ENCODE assay signal across 16 cellular contexts in the genomic region with DNA sequence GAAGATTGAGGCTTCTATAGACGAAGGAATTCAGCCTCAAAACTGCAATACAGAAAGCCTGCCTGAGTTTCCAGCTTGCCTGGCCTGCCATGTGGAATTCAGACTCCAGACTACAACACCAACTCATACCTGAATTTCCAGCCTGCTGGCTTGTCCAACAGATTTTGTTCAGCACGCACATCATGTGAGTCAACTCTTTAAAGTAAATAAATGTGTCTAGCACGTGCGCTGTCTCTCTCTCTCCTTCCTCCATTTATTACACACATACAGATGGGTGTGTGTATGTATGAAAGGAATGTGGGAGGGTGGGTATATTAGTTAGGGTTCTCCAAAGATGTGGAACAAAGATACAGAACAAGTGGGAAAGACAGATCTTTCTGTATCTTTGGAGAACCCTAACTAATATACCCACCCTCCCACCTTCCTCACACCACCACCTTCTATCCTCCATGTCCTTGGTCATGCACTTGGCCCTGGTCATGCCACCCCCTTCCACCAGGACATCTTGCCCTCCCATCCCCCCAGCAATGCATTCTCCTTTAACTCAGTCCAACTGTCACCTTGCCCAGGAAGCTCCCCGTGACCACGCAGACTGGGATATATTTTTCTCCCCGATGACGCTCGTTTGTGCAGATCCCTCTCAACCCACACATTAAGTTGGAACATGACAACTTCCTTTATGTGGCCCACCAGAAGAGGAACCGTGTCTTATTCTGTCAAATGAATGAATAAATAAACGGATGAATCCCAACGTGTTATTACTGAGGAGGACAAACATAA.
DNase-seq lines count a peak whose midpoint lies in the region; ATAC-seq and TF ChIP-seq lines count a peak whose summit lies in the region.
"Had no signal": no experiment of that assay in that cellular context is flagged by ENCODE, and none has a peak within 500 bp of the region (broad histone marks: within the 10 kb centered on the region; RNA-seq: fewer than 3 reads in every experiment).

No MANE protein-coding gene starts in this region.

- H3K36me3 ChIP-seq in fibroblast of lung (ENCODE audit: control insufficient read depth, insufficient read depth, low read length) (no peaks in the 10 kb centered on the region), smooth muscle cell (ENCODE audit: low read depth) (no peaks in the 10 kb centered on the region), adrenal gland (replicated peaks in 1 of 2) (no peaks in the 10 kb centered on the region), upper lobe of left lung (no peaks in the 10 kb centered on the region)
- H3K36me3 ChIP-seq: HAP-1, transverse colon had no signal

- H3K4me3 ChIP-seq in fibroblast of lung (replicated peaks in 1 of 4; ENCODE audit: control extremely low read depth in 1 of 4, insufficient read depth in 1 of 4, low read depth in 3 of 4, low read length in 4 of 4) (no peak overlapping the region), smooth muscle cell (no peak overlapping the region), adrenal gland (no peak overlapping the region), upper lobe of left lung (no peak overlapping the region)
- H3K4me3 ChIP-seq: HAP-1, transverse colon had no signal

- DNase-seq in NCI-H2081 (lab: John Stamatoyannopoulos, UW) (peak; percentile 77 to 90), NCI-H2081 treated with DMSO at 0.1 percent for 48 hours (lab: John Stamatoyannopoulos, UW) (no peak), RWPE1 (ENCODE audit: low spot score) (peak; percentile 44), fibroblast of lung (ENCODE audit: low read depth in 2 of 2) (peak; percentile 78 to 86), smooth muscle cell (lab: John Stamatoyannopoulos, UW; ENCODE audit: unreplicated experiment) (no peak), adrenal gland (no peak), endothelial cell (ENCODE audit: low spot score) (no peak), upper lobe of left lung (no peak)
- DNase-seq: 8988T; activated naive CD4-positive, alpha-beta T cell; DMS79; KBM-7; NCI-H2029 treated with DMSO at 0.1 percent for 48 hours; transverse colon had no signal

- ATAC-seq in upper lobe of left lung (ENCODE audit: low FRiP score in 2 of 2), result no peak

- peaks cover 22% of the 10 kb centered on the region for H3K4me1 Mint-ChIP-seq in endothelial cell (ENCODE audit: unreplicated experiment)

- H3F3A ChIP-seq in smooth muscle cell (ENCODE audit: low read depth), result peaks cover 14% of the 10 kb centered on the region

- no peak for TF ChIP-seq POLR2A in adrenal gland (IDR thresholded peaks at IDR 0.05)
- no peak for TF ChIP-seq POLR2A in upper lobe of left lung (IDR thresholded peaks at IDR 0.05)

- no peaks in the 10 kb centered on the region for H3K27me3 ChIP-seq in fibroblast of lung (ENCODE audit: control insufficient read depth, insufficient read depth, low read length)
- no peaks in the 10 kb centered on the region for H3K27me3 ChIP-seq in smooth muscle cell (ENCODE audit: low read depth)
- no peaks in the 10 kb centered on the region for H3K27me3 ChIP-seq in adrenal gland
- H3K27me3 ChIP-seq in upper lobe of left lung, result no peaks in the 10 kb centered on the region
- H3K27me3 ChIP-seq: transverse colon had no signal

- H3K9me3 Mint-ChIP-seq in endothelial cell (ENCODE audit: unreplicated experiment), result no peaks in the 10 kb centered on the region

- no peak overlapping the region for H2AFZ ChIP-seq in fibroblast of lung (ENCODE audit: low read length)
- no peak overlapping the region for H2AFZ ChIP-seq in smooth muscle cell (ENCODE audit: low read depth)

- intact Hi-C loops in adrenal gland (cut with DNase I), result no loop called here

- TF ChIP-seq EP300 in upper lobe of left lung (IDR thresholded peaks at IDR 0.05), result no peak

- H4K20me1 ChIP-seq in fibroblast of lung (ENCODE audit: control insufficient read depth, extremely low read depth, insufficient read depth, low read length), result no peaks in the 10 kb centered on the region
- H4K20me1 ChIP-seq in smooth muscle cell (ENCODE audit: low read depth), result no peaks in the 10 kb centered on the region

- H3K4me2 ChIP-seq in fibroblast of lung (ENCODE audit: extremely low read depth, insufficient read depth, low read length), result peak overlapping the region; percentile 72
- peak overlapping the region; percentile 22 for H3K4me2 ChIP-seq in smooth muscle cell

- no peak overlapping the region for H3K27ac ChIP-seq in RWPE1
- H3K27ac ChIP-seq in fibroblast of lung (ENCODE audit: insufficient read depth, low read length), result peak overlapping the region; percentile 74
- H3K27ac ChIP-seq in smooth muscle cell (ENCODE audit: low read depth), result peak overlapping the region; percentile 88
- no peak overlapping the region for H3K27ac ChIP-seq in adrenal gland
- no peak overlapping the region for H3K27ac ChIP-seq in upper lobe of left lung
- H3K27ac ChIP-seq: transverse colon had no signal

- WGBS in smooth muscle cell (ENCODE audit: low lambda C conversion rate), result 41% methylated on average over 12 of the region's 12 CpGs
- WGBS in adrenal gland, 4 donors, result 57 to 64% (median 60%) methylated on average over 12 of the region's 12 CpGs
- WGBS in upper lobe of left lung, 2 donors, result 48 to 59% methylated on average over 12 of the region's 12 CpGs

- CTCF ChIA-PET in RWPE1 (lab: Yijun Ruan, JAX), result no interaction called here

- no peak overlapping the region for H3K27ac Mint-ChIP-seq in endothelial cell (ENCODE audit: unreplicated experiment)
- H3K27ac Mint-ChIP-seq: T-helper 1 cell treated with Interleukin-12 subunit alpha and Interleukin-12 subunit beta and Interleukin-4 antibody, amounts not matched to agents 30 μg/mL and 1 μg/mL, for 36 hours had no signal

- H3K9me3 ChIP-seq in fibroblast of lung (ENCODE audit: control insufficient read depth, insufficient read depth, low read depth, low read length), result no peaks in the 10 kb centered on the region
- no peaks in the 10 kb centered on the region for H3K9me3 ChIP-seq in smooth muscle cell (replicated peaks; ENCODE audit: low read depth)
- no peaks in the 10 kb centered on the region for H3K9me3 ChIP-seq in adrenal gland (replicated peaks in 1 of 3)
- no peaks in the 10 kb centered on the region for H3K9me3 ChIP-seq in upper lobe of left lung
- H3K9me3 ChIP-seq: HAP-1, transverse colon had no signal

- H3K36me3 Mint-ChIP-seq in endothelial cell (ENCODE audit: low read depth, unreplicated experiment), result no peaks in the 10 kb centered on the region

- H3K4me3 Mint-ChIP-seq in endothelial cell (ENCODE audit: unreplicated experiment), result no peak overlapping the region
- H3K4me3 Mint-ChIP-seq: T-helper 1 cell treated with Interleukin-12 subunit alpha and Interleukin-12 subunit beta and Interleukin-4 antibody, amounts not matched to agents 30 μg/mL and 1 μg/mL, for 36 hours had no signal

- H3K9ac ChIP-seq in fibroblast of lung (ENCODE audit: insufficient read depth, low read length) (no peak overlapping the region), smooth muscle cell (ENCODE audit: low read depth) (peak overlapping the region; percentile 65)

- no peak for TF ChIP-seq CTCF in RWPE1 (conservative IDR thresholded peaks at IDR 0.05; ENCODE audit: low read depth)
- TF ChIP-seq CTCF in fibroblast of lung (conservative IDR thresholded peaks at IDR 0.05 in 1 of 2, IDR thresholded peaks at IDR 0.05 in 1 of 2; ENCODE audit: low read depth in 1 of 2, low read length in 2 of 2), result no peak
- no peak for TF ChIP-seq CTCF in smooth muscle cell (IDR thresholded peaks at IDR 0.05; ENCODE audit: borderline replicate concordance, insufficient read depth, poor library complexity, severe bottlenecking)
- TF ChIP-seq CTCF in adrenal gland (IDR thresholded peaks at IDR 0.05), result no peak
- no peak for TF ChIP-seq CTCF in endothelial cell (IDR thresholded peaks at IDR 0.05; ENCODE audit: unreplicated experiment)
- TF ChIP-seq CTCF in upper lobe of left lung (IDR thresholded peaks at IDR 0.05), result no peak

- H3K4me1 ChIP-seq in fibroblast of lung (ENCODE audit: control insufficient read depth, extremely low read depth, insufficient read depth, low read length) (peaks cover 30% of the 10 kb centered on the region), smooth muscle cell (ENCODE audit: low read depth) (peaks cover 12% of the 10 kb centered on the region), adrenal gland (replicated peaks in 1 of 2) (no peaks in the 10 kb centered on the region), upper lobe of left lung (no peaks in the 10 kb centered on the region)
- H3K4me1 ChIP-seq: HAP-1, transverse colon had no signal

- H3K27me3 Mint-ChIP-seq in endothelial cell (ENCODE audit: unreplicated experiment), result peaks cover 5% of the 10 kb centered on the region

- POLR2A ChIA-PET in RWPE1 (lab: Yijun Ruan, JAX; ENCODE audit: low non-redundant PET), result no interaction called here

- H3K79me2 ChIP-seq in fibroblast of lung (ENCODE audit: control insufficient read depth, insufficient read depth, low read length) (no peaks in the 10 kb centered on the region), smooth muscle cell (ENCODE audit: low read depth) (no peaks in the 10 kb centered on the region)

Comparison
In these comparisons a context has a peak if more than half of its experiments do, and no peak if none do; other contexts are left out.
1. DNase-seq: peak in NCI-H2081 (2 of 2), RWPE1 (single experiment) and fibroblast of lung (2 of 2); none in NCI-H2081 treated with DMSO at 0.1 percent for 48 hours (single experiment), smooth muscle cell (single experiment), adrenal gland (0 of 7), endothelial cell (single experiment) and upper lobe of left lung (0 of 2).
2. H3K27ac ChIP-seq: peak in fibroblast of lung (single experiment) and smooth muscle cell (single experiment); none in RWPE1 (single experiment), adrenal gland (0 of 5) and upper lobe of left lung (0 of 4).